ENCODE assay signal across 1 cellular context in genomic region chr17:18260332-18261145, GRCh38.
TF ChIP-seq lines count a peak whose summit lies in the region.

Gene MIEF2, plus strand, starts transcription at chr17:18260662. Its CDS starts 2,059 bp downstream, at chr17:18262721.

TF ChIP-seq in HepG2, 621 proteins besides CTCF, POLR2A, EP300 and RAD21 (continued from another document and continues in another):
- TF ChIP-seq ZBTB39 (CRISPR knock-in tag; IDR thresholded peaks at IDR 0.05) (peak; percentile 89; the same call in 1 of the 2 replicates), ZXDC (CRISPR knock-in tag; IDR thresholded peaks at IDR 0.05) (no peak), ZFP41 (CRISPR knock-in tag; IDR thresholded peaks at IDR 0.05; ENCODE audit: borderline replicate concordance) (peak; percentile 58; the same call in 1 of the 2 replicates), GLMP (CRISPR knock-in tag; IDR thresholded peaks at IDR 0.05; ENCODE audit: borderline replicate concordance) (no peak), CHD4 (IDR thresholded peaks at IDR 0.05; ENCODE audit: borderline replicate concordance, low read length) (no peak), HMGXB4 (CRISPR knock-in tag; IDR thresholded peaks at IDR 0.05; ENCODE audit: borderline replicate concordance in 1 of 2, low read depth in 1 of 2) (peak; percentile 52 to 89; a peak in 3 of 4 replicates), ZNF777 (CRISPR knock-in tag; IDR thresholded peaks at IDR 0.05) (peak; percentile 80; the same call in 1 of the 2 replicates), ZNF609 (CRISPR knock-in tag; IDR thresholded peaks at IDR 0.05; ENCODE audit: borderline replicate concordance) (peak; percentile 71; the same call in 1 of the 2 replicates), JUNB (CRISPR knock-in tag; IDR thresholded peaks at IDR 0.05; ENCODE audit: borderline replicate concordance) (no peak), TEAD2 (CRISPR knock-in tag; IDR thresholded peaks at IDR 0.05) (no peak), GABPA (IDR thresholded peaks at IDR 0.05; ENCODE audit: low read depth, low read length) (no peak), GABPA (CRISPR knock-in tag; IDR thresholded peaks at IDR 0.05; ENCODE audit: low read depth) (no peak; the same call in 1 of the 2 replicates), NCOA1 (CRISPR knock-in tag; IDR thresholded peaks at IDR 0.05) (0 out of 2 replicates have a peak, but pooled peaks have one; percentile 37), HMG20B (CRISPR knock-in tag; conservative IDR thresholded peaks at IDR 0.05) (no peak), ZKSCAN8 (CRISPR knock-in tag; IDR thresholded peaks at IDR 0.05; ENCODE audit: borderline replicate concordance) (no peak), ZNF644 (CRISPR knock-in tag; IDR thresholded peaks at IDR 0.05; ENCODE audit: low read depth) (no peak), ZNF570 (CRISPR knock-in tag; IDR thresholded peaks at IDR 0.05; ENCODE audit: borderline replicate concordance) (no peak), ZNF318 (CRISPR knock-in tag; IDR thresholded peaks at IDR 0.05) (no peak), ZSCAN20 (CRISPR knock-in tag; IDR thresholded peaks at IDR 0.05; ENCODE audit: borderline replicate concordance) (0 out of 2 replicates have a peak, but pooled peaks have one; percentile 47), ZNF143 (CRISPR knock-in tag; IDR thresholded peaks at IDR 0.05) (no peak), ETS1 (CRISPR knock-in tag; IDR thresholded peaks at IDR 0.05) (no peak; the same call in 1 of the 2 replicates), NR0B2 (CRISPR knock-in tag; IDR thresholded peaks at IDR 0.05) (no peak), ETV5 (CRISPR knock-in tag; IDR thresholded peaks at IDR 0.05; ENCODE audit: borderline replicate concordance) (no peak), SP5 (CRISPR knock-in tag; IDR thresholded peaks at IDR 0.05; ENCODE audit: borderline replicate concordance, low read depth) (peak; percentile 64; the same call in 1 of the 2 replicates), ZFP36L2 (CRISPR knock-in tag; IDR thresholded peaks at IDR 0.05) (no peak), KLF6 (CRISPR knock-in tag; IDR thresholded peaks at IDR 0.05) (no peak; the same call in 1 of the 2 replicates), THAP8 (CRISPR knock-in tag; IDR thresholded peaks at IDR 0.05; ENCODE audit: borderline replicate concordance) (no peak), FOXA3 (CRISPR knock-in tag; IDR thresholded peaks at IDR 0.05) (no peak), KLF15 (CRISPR knock-in tag; IDR thresholded peaks at IDR 0.05; ENCODE audit: borderline replicate concordance) (0 out of 2 replicates have a peak, but pooled peaks have one; percentile 9), AGO2 (optimal IDR thresholded peaks at IDR 0.05; ENCODE audit: low read depth, low read length) (no peak), TGIF2 (CRISPR knock-in tag; IDR thresholded peaks at IDR 0.05) (peak; percentile 75; the same call in 1 of the 2 replicates)
